In genomic region chr9:95028855-95029219, GRCh38 we compare ENCODE assay signal across 14 cellular contexts.
DNase-seq lines count a peak whose midpoint lies in the region; ATAC-seq and TF ChIP-seq lines count a peak whose summit lies in the region.
"Had no signal": no experiment of that assay in that cellular context is flagged by ENCODE, and none has a peak within 500 bp of the region (broad histone marks: within the 10 kb centered on the region; RNA-seq: fewer than 3 reads in every experiment).

No MANE protein-coding gene starts in this region.

- no peaks in the 10 kb centered on the region for H4K20me1 ChIP-seq in PC-3 (ENCODE audit: low read length)

- H3K4me3 ChIP-seq in PC-3 (ENCODE audit: low read length) (no peak overlapping the region), muscle layer of colon (ENCODE audit: low read depth in 1 of 2, low read length in 2 of 2) (no peak overlapping the region), transverse colon (no peak overlapping the region), trophoblast cell (ENCODE audit: low read depth, low read length) (no peak overlapping the region)

- no peak overlapping the region for H4K8ac ChIP-seq in trophoblast cell (ENCODE audit: low read depth, low read length)

- no peak for TF ChIP-seq CTCF in PC-3 (conservative IDR thresholded peaks at IDR 0.05; ENCODE audit: low read depth, low read length)
- no peak for TF ChIP-seq CTCF in transverse colon (IDR thresholded peaks at IDR 0.05)

- 62 to 64% methylated on average over 5 to 8 of the region's 8 CpGs for WGBS in transverse colon (ENCODE audit: low coverage in 1 of 2), 2 donors
- no CpG with 5 or more reads among the region's 8 CpGs for WGBS in trophoblast cell (ENCODE audit: extremely low coverage, insufficient coverage, insufficient read length)

- ATAC-seq in PC-3 (no peak), HG03457 (IDR thresholded peaks at IDR 0.05; ENCODE audit: unreplicated experiment) (no peak)

- H3K9ac ChIP-seq in PC-3 (ENCODE audit: low read length) (no peak overlapping the region), muscle layer of colon (ENCODE audit: low read length) (peak overlapping the region; percentile 10), trophoblast cell (ENCODE audit: low read length) (no peak overlapping the region)

- intact Hi-C loops in PC-3 (cut with micrococcal nuclease), result no loop called here
- intact Hi-C loops in transverse colon (cut with DNase I; ENCODE audit: low total_unique reads), result loop anchor here (10.0 kb wide), 1 partner anchor 46 kb away; no protein-coding TSS in a partner anchor

- TF ChIP-seq EP300 in transverse colon (IDR thresholded peaks at IDR 0.05; ENCODE audit: low read depth), result no peak

- H3K4me2 ChIP-seq in PC-3 (ENCODE audit: low read length) (no peak overlapping the region), trophoblast cell (ENCODE audit: low read length) (no peak overlapping the region)

- no peaks in the 10 kb centered on the region for H3K9me2 ChIP-seq in PC-3 (replicated peaks; ENCODE audit: low read length)

- H3K79me2 ChIP-seq in PC-3 (ENCODE audit: low read length) (peaks cover 94% of the 10 kb centered on the region), trophoblast cell (ENCODE audit: control insufficient read depth, insufficient read depth, low read length, poor library complexity) (peaks cover 1% of the 10 kb centered on the region)

- BruUV-seq in PC-3 (replicated peaks; lab: Mats Ljungman, UMichigan), result no TSS peak

- H2AFZ ChIP-seq in PC-3 (ENCODE audit: low read length) (no peak overlapping the region), trophoblast cell (ENCODE audit: insufficient read depth, low read length, poor library complexity) (no peak overlapping the region)

- no peak overlapping the region for H4K91ac ChIP-seq in trophoblast cell (ENCODE audit: low read depth, low read length)

- TF ChIP-seq POLR2A in transverse colon (IDR thresholded peaks at IDR 0.05), result no peak

- no peaks in the 10 kb centered on the region for H3K27me3 ChIP-seq in PC-3 (ENCODE audit: low read length)
- H3K27me3 ChIP-seq in muscle layer of colon (ENCODE audit: control insufficient read depth in 1 of 2, insufficient read depth in 2 of 2, low read length in 2 of 2), result no peaks in the 10 kb centered on the region
- no peaks in the 10 kb centered on the region for H3K27me3 ChIP-seq in transverse colon
- no peaks in the 10 kb centered on the region for H3K27me3 ChIP-seq in trophoblast cell (ENCODE audit: insufficient read depth, low read length)

- in situ Hi-C loops in transverse colon (cut with MboI; ENCODE audit: low pct_ligation_motif_present in 1 of 4, low pct_unique_long_range_greater_than_20kb in 1 of 4, low sequenced_read_pairs in 3 of 4), result no loop called here

- no peak overlapping the region for H2BK5ac ChIP-seq in trophoblast cell (ENCODE audit: low read depth, low read length, poor library complexity)

- H3K9me3 ChIP-seq in PC-3 (ENCODE audit: low read length) (no peaks in the 10 kb centered on the region), muscle layer of colon (ENCODE audit: low read length) (no peaks in the 10 kb centered on the region), transverse colon (no peaks in the 10 kb centered on the region), trophoblast cell (ENCODE audit: insufficient read depth, low read depth, low read length) (no peaks in the 10 kb centered on the region)

- no peak overlapping the region for H3K18ac ChIP-seq in trophoblast cell (ENCODE audit: low read length)

- H3K14ac ChIP-seq in trophoblast cell (ENCODE audit: low read length), result no peak overlapping the region

- CTCF ChIA-PET in PC-3 (lab: Charles Lee), result interaction anchor here (0.6 kb wide), 1 partner anchor 112 kb away, joined by 4 read pairs; no protein-coding TSS in a partner anchor

- H2BK12ac ChIP-seq in trophoblast cell (ENCODE audit: low read length), result no peak overlapping the region

- peaks cover 4% of the 10 kb centered on the region for H3K79me1 ChIP-seq in trophoblast cell (ENCODE audit: low read length)

- peaks cover 4% of the 10 kb centered on the region for H3K36me3 ChIP-seq in PC-3 (ENCODE audit: low read depth, low read length)
- H3K36me3 ChIP-seq in muscle layer of colon (ENCODE audit: insufficient read depth, low read length), result peaks cover 23% of the 10 kb centered on the region
- H3K36me3 ChIP-seq in transverse colon, result no peaks in the 10 kb centered on the region
- H3K36me3 ChIP-seq in trophoblast cell (ENCODE audit: control insufficient read depth in 1 of 2, insufficient read depth in 2 of 2, low read length in 2 of 2), result peaks cover 7 to 8% of the 10 kb centered on the region in 2 experiments

- H3K27ac ChIP-seq in PC-3 (ENCODE audit: low read length) (0 out of 2 replicates have a peak overlapping the region, but pooled peaks have one; percentile 3), muscle layer of colon (ENCODE audit: low read depth, low read length) (peak overlapping the region; percentile 69), transverse colon (peak overlapping the region; percentile 55 to 78 (median 66)), trophoblast cell (ENCODE audit: low read depth, low read length) (no peak overlapping the region)
- H3K27ac ChIP-seq: HL-60 had no signal

- POLR2A ChIA-PET in PC-3 (lab: Charles Lee; ENCODE audit: unreplicated experiment), result no interaction called here

- no peak overlapping the region for H2AK5ac ChIP-seq in trophoblast cell (ENCODE audit: low read length)

- H3K4ac ChIP-seq in trophoblast cell (ENCODE audit: low read depth, low read length), result no peak overlapping the region

- DNase-seq in NCI-H146 (lab: John Stamatoyannopoulos, UW), result peak; percentile 67
- no peak for DNase-seq in PC-3
- DNase-seq in transverse colon, result no peak
- DNase-seq in medulla oblongata (ENCODE audit: extremely low spot score), result no peak
- DNase-seq in trophoblast cell, result no peak
- DNase-seq: activated T-cell treated with anti-CD3 and anti-CD28 coated beads, Interleukin-2, amount 50 U/mL, for 24 hours; anterior cingulate cortex; CD8-positive, alpha-beta memory T cell; effector CD4-positive, alpha-beta T cell; nucleus accumbens; stimulated activated CD4-positive, alpha-beta T cell treated with anti-CD3 and anti-CD28 coated beads, Interleukin-1b, Interleukin-23, amount 100 ng/mL, for 48 hours had no signal

- no peak overlapping the region for H3K23ac ChIP-seq in trophoblast cell (ENCODE audit: low read length)

- H3F3A ChIP-seq in PC-3 (ENCODE audit: low read length, unreplicated experiment), result peaks cover 5% of the 10 kb centered on the region

- H4K12ac ChIP-seq in trophoblast cell (ENCODE audit: low read depth, low read length), result no peak overlapping the region

- no peak overlapping the region for H2BK120ac ChIP-seq in trophoblast cell (ENCODE audit: insufficient read depth, low read length, poor library complexity)

- H3K4me1 ChIP-seq in PC-3 (ENCODE audit: insufficient read depth, low read length) (peaks cover 41% of the 10 kb centered on the region), muscle layer of colon (ENCODE audit: insufficient read depth, low read length) (peaks cover 94% of the 10 kb centered on the region), transverse colon (peaks cover 31 to 82% (median 68%) of the 10 kb centered on the region in 4 donors), trophoblast cell (ENCODE audit: control insufficient read depth in 1 of 2, insufficient read depth in 2 of 2, low read length in 2 of 2) (peaks cover 8 to 16% of the 10 kb centered on the region in 2 experiments)
